In the genomic region with DNA sequence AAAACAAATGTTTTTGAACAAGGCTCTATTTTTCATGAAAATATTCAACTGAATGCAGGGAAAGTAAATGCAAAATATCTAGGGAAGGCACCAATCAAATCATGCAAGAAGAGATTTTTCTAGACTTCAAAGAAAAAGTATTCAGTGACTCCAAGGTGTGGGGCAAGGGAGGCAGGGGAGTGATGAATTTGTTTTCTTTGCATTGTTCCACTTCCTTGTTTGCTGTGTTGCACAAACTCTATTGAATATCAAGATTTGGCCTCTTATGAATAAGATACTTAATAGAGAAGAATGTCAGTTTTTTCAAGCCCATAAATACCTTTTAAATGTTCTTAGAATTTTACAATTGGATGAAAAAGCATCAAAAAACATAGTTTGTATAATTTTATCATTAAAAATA, we compare ENCODE assay signal across 15 cellular contexts. TPM values are rescaled to one million over a fixed set of nuclear protein-coding genes. Genes with fewer than 3 reads are reported as not detected.
A peak's percentile ranks its signal among the peaks of the same experiment; 100 is the strongest.
DNase-seq lines count a peak whose midpoint lies in the region; ATAC-seq, FAIRE-seq and TF ChIP-seq lines count a peak whose summit lies in the region.
"Had no signal": no experiment of that assay in that cellular context is flagged by ENCODE, and none has a peak within 500 bp of the region (broad histone marks: within the 10 kb centered on the region; RNA-seq: fewer than 3 reads in every experiment).

No MANE protein-coding gene starts in this region.

- H3K27me3 Mint-ChIP-seq in natural killer cell treated with Interleukin-12 subunit alpha and Interleukin-12 subunit beta and Interleukin-15 and Interleukin-18, amount 100 ng/mL, for 72 hours: no peaks in the 10 kb centered on the region
- H3K27me3 Mint-ChIP-seq in natural killer cell (ENCODE audit: low read depth in 2 of 2): no peaks in the 10 kb centered on the region
- peaks cover 20% of the 10 kb centered on the region for H3K27me3 Mint-ChIP-seq in stimulated activated naive CD8-positive, alpha-beta T cell treated with anti-CD3 and anti-CD28 coated beads, Interleukin-15, amount 100 ng/mL, for 72 hours

- no peak overlapping the region for H3K23ac ChIP-seq in H1 (ENCODE audit: insufficient read length)

- no peak overlapping the region for H3K18ac ChIP-seq in H1 (ENCODE audit: extremely low read depth, low read length)

- H3K4me2 ChIP-seq in PC-9: peak overlapping the region; percentile 59
- H3K4me2 ChIP-seq in H1 (ENCODE audit: insufficient read depth in 1 of 2, low read depth in 2 of 2, low read length in 2 of 2): no peak overlapping the region

- peaks cover 37 to 45% of the 10 kb centered on the region in 2 donors for H3K4me1 Mint-ChIP-seq in natural killer cell treated with Interleukin-12 subunit alpha and Interleukin-12 subunit beta and Interleukin-15 and Interleukin-18, amount 100 ng/mL, for 72 hours (ENCODE audit: low read depth in 2 of 2)
- H3K4me1 Mint-ChIP-seq in natural killer cell: peaks cover 9 to 10% of the 10 kb centered on the region in 2 donors
- H3K4me1 Mint-ChIP-seq in stimulated activated naive CD8-positive, alpha-beta T cell treated with anti-CD3 and anti-CD28 coated beads, Interleukin-15, amount 100 ng/mL, for 72 hours: peaks cover 43% of the 10 kb centered on the region

- no peak for DNase-seq in natural killer cell treated with Interleukin-12 subunit alpha and Interleukin-12 subunit beta and Interleukin-15 and Interleukin-18, amount 100 ng/mL, for 72 hours (ENCODE audit: low spot score)
- DNase-seq in natural killer cell (no peak), PC-9 (peak; percentile 12 to 81), H1 (ENCODE audit: low read depth in 1 of 2, low spot score in 2 of 2) (no peak), right cardiac atrium (no peak), aorta (no peak), small intestine (no peak)
- no peak for DNase-seq in stimulated activated naive CD8-positive, alpha-beta T cell treated with anti-CD3 and anti-CD28 coated beads, Interleukin-15, amount 100 ng/mL, for 72 hours
- DNase-seq: cerebellar nuclear complex; immature natural killer cell; mesendoderm; NCI-H1048; stimulated activated naive B cell treated with anti-CD40 and anti-IgM and Interleukin-4, amounts not matched to agents 10 μg/mL and 1 μg/mL and 100 μg/mL, for 72 hours; WERI-Rb-1 had no signal

- TF ChIP-seq CTCF in natural killer cell (IDR thresholded peaks at IDR 0.05) (no peak), PC-9 (conservative IDR thresholded peaks at IDR 0.05) (no peak), H1 (IDR thresholded peaks at IDR 0.05; ENCODE audit: control extremely low read depth in 1 of 3, insufficient read depth in 1 of 3, low read depth in 1 of 3, low read length in 3 of 3) (no peak)

- H3F3A ChIP-seq in PC-9 (ENCODE audit: insufficient read depth, low read depth): peaks cover 29% of the 10 kb centered on the region

- no peak overlapping the region for H2BK12ac ChIP-seq in H1 (ENCODE audit: low read depth, low read length)

- no peak overlapping the region for H4K5ac ChIP-seq in H1 (ENCODE audit: insufficient read length, low read depth, low read length)

- H3K9me3 ChIP-seq in PC-9 (ENCODE audit: insufficient read depth, low read depth) (peaks cover 8% of the 10 kb centered on the region), H1 (ENCODE audit: insufficient read depth in 2 of 2, low read depth in 1 of 2, low read length in 1 of 2) (peaks cover 9 to 10% of the 10 kb centered on the region in 2 experiments; a peak in 3 of 4 replicates), right cardiac atrium (ENCODE audit: control insufficient read depth, low read length) (no peaks in the 10 kb centered on the region), aorta (ENCODE audit: control insufficient read depth, low read length) (no peaks in the 10 kb centered on the region), small intestine (ENCODE audit: control insufficient read depth, low read depth) (no peaks in the 10 kb centered on the region)

- H2BK20ac ChIP-seq in H1 (ENCODE audit: low read length): no peak overlapping the region

- TF ChIP-seq POLR2A in H1 (IDR thresholded peaks at IDR 0.05; ENCODE audit: control extremely low read depth in 1 of 2, low read depth in 2 of 2, low read length in 2 of 2): no peak

- H3K9ac ChIP-seq in H1 (replicated peaks in 1 of 4; ENCODE audit: extremely low read depth in 1 of 4, low read depth in 3 of 4, low read length in 3 of 4): no peak overlapping the region

- H3K23me2 ChIP-seq in H1 (ENCODE audit: low read depth, low read length): no peaks in the 10 kb centered on the region

- no peak overlapping the region for H3K4me3 ChIP-seq in PC-9
- H3K4me3 ChIP-seq in H1 (ENCODE audit: extremely low read depth in 1 of 4, insufficient read depth in 2 of 4, low read depth in 3 of 4, low read length in 4 of 4): no peak overlapping the region
- H3K4me3 ChIP-seq in right cardiac atrium (ENCODE audit: low read length): no peak overlapping the region
- no peak overlapping the region for H3K4me3 ChIP-seq in aorta (ENCODE audit: low read length in 2 of 2)
- no peak overlapping the region for H3K4me3 ChIP-seq in small intestine (ENCODE audit: low read depth in 1 of 2, low read length in 2 of 2)

- no peak for TF ChIP-seq RAD21 in H1 (IDR thresholded peaks at IDR 0.05 in 1 of 2, conservative IDR thresholded peaks at IDR 0.05 in 1 of 2; ENCODE audit: low read depth in 2 of 2, low read length in 2 of 2)

- FAIRE-seq in H1 (lab: Jason Lieb, UNC) (no peak), small intestine (lab: Jason Lieb, UNC) (no peak)

- no peaks in the 10 kb centered on the region for H3K36me3 ChIP-seq in PC-9 (ENCODE audit: low read depth)
- H3K36me3 ChIP-seq in H1 (ENCODE audit: control insufficient read depth in 2 of 4, insufficient read depth in 4 of 4, low read length in 3 of 4): no peaks in the 10 kb centered on the region
- H3K36me3 ChIP-seq in aorta (ENCODE audit: control insufficient read depth in 1 of 2, insufficient read depth in 2 of 2, low read length in 1 of 2): no peaks in the 10 kb centered on the region
- no peaks in the 10 kb centered on the region for H3K36me3 ChIP-seq in small intestine (ENCODE audit: control insufficient read depth in 2 of 2, insufficient read depth in 2 of 2, low read length in 2 of 2)
- H3K36me3 ChIP-seq: WERI-Rb-1 had no signal

- TF ChIP-seq EP300 in H1 (IDR thresholded peaks at IDR 0.05; ENCODE audit: borderline replicate concordance in 1 of 2, low read depth in 2 of 2, low read length in 2 of 2): no peak

- CTCF ChIA-PET in PC-9 (lab: Charles Lee) (no interaction called here), H1 (lab: Charles Lee; ENCODE audit: partially characterized antibody) (no interaction called here)

- peak overlapping the region; percentile 72 for H3K4me3 Mint-ChIP-seq in natural killer cell treated with Interleukin-12 subunit alpha and Interleukin-12 subunit beta and Interleukin-15 and Interleukin-18, amount 100 ng/mL, for 72 hours
- no peak overlapping the region for H3K4me3 Mint-ChIP-seq in natural killer cell
- H3K4me3 Mint-ChIP-seq in stimulated activated naive CD8-positive, alpha-beta T cell treated with anti-CD3 and anti-CD28 coated beads, Interleukin-15, amount 100 ng/mL, for 72 hours: peak overlapping the region; percentile 59 to 72
- H3K4me3 Mint-ChIP-seq: immature natural killer cell; stimulated activated naive B cell treated with anti-CD40 and anti-IgM and Interleukin-4, amounts not matched to agents 10 μg/mL and 1 μg/mL and 100 μg/mL, for 72 hours had no signal

- no peak overlapping the region for H4K91ac ChIP-seq in H1 (replicated peaks; ENCODE audit: insufficient read length, low read length)

- H3K27ac Mint-ChIP-seq in natural killer cell treated with Interleukin-12 subunit alpha and Interleukin-12 subunit beta and Interleukin-15 and Interleukin-18, amount 100 ng/mL, for 72 hours: peak overlapping the region; percentile 95 to 99
- H3K27ac Mint-ChIP-seq in natural killer cell: no peak overlapping the region
- H3K27ac Mint-ChIP-seq in stimulated activated naive CD8-positive, alpha-beta T cell treated with anti-CD3 and anti-CD28 coated beads, Interleukin-15, amount 100 ng/mL, for 72 hours: peak overlapping the region; percentile 99
- H3K27ac Mint-ChIP-seq: activated naive CD4-positive, alpha-beta T cell treated with anti-CD3 and anti-CD28 coated beads, Interleukin-2, amount 50 U/mL, for 72 hours; stimulated activated naive B cell treated with anti-CD40 and anti-IgM and Interleukin-4, amounts not matched to agents 10 μg/mL and 1 μg/mL and 100 μg/mL, for 72 hours had no signal

- BruUV-seq in PC-9 (replicated peaks; lab: Mats Ljungman, UMichigan): no TSS peak

- H3K9me2 ChIP-seq in PC-9 (ENCODE audit: insufficient read depth): no peaks in the 10 kb centered on the region

- no peak overlapping the region for H2BK5ac ChIP-seq in H1 (ENCODE audit: low read depth, low read length)

- H3K4ac ChIP-seq in H1 (replicated peaks; ENCODE audit: insufficient read length, low read depth, low read length): no peak overlapping the region

- intact Hi-C loops in natural killer cell (cut with micrococcal nuclease) (no loop called here), PC-9 (cut with micrococcal nuclease; ENCODE audit: unreplicated experiment) (loop anchor here (2.0 kb wide), 1 partner anchor 30 kb away; a partner anchor contains a TSS), right cardiac atrium (cut with DNase I) (no loop called here), aorta (cut with DNase I) (no loop called here)

- H4K20me1 ChIP-seq in PC-9 (ENCODE audit: insufficient read depth) (no peaks in the 10 kb centered on the region), H1 (replicated peaks in 1 of 2; ENCODE audit: control insufficient read depth in 1 of 2, insufficient read depth in 2 of 2, low read length in 2 of 2) (no peaks in the 10 kb centered on the region)

- no peaks in the 10 kb centered on the region for H3K79me1 ChIP-seq in H1 (ENCODE audit: low read depth, low read length)

- H3K36me3 Mint-ChIP-seq in natural killer cell treated with Interleukin-12 subunit alpha and Interleukin-12 subunit beta and Interleukin-15 and Interleukin-18, amount 100 ng/mL, for 72 hours: peaks cover 19% of the 10 kb centered on the region
- H3K36me3 Mint-ChIP-seq in natural killer cell: no peaks in the 10 kb centered on the region
- H3K36me3 Mint-ChIP-seq: immature natural killer cell; stimulated activated naive B cell treated with anti-CD40 and anti-IgM and Interleukin-4, amounts not matched to agents 10 μg/mL and 1 μg/mL and 100 μg/mL, for 72 hours had no signal

- H3K14ac ChIP-seq in H1 (ENCODE audit: insufficient read length): no peak overlapping the region

- peaks cover 42% of the 10 kb centered on the region for H3K4me1 ChIP-seq in PC-9 (replicated peaks; ENCODE audit: insufficient read depth)
- peaks cover 0 to 3% (median 0%) of the 10 kb centered on the region in 4 experiments; a peak in 2 of 7 replicates for H3K4me1 ChIP-seq in H1 (replicated peaks in 1 of 4; ENCODE audit: control insufficient read depth in 3 of 4, insufficient read depth in 4 of 4, low read length in 3 of 4)
- no peaks in the 10 kb centered on the region for H3K4me1 ChIP-seq in right cardiac atrium (ENCODE audit: control insufficient read depth, insufficient read depth, low read length)
- no peaks in the 10 kb centered on the region for H3K4me1 ChIP-seq in aorta (ENCODE audit: control insufficient read depth in 1 of 2, insufficient read depth in 2 of 2, low read length in 2 of 2)
- H3K4me1 ChIP-seq in small intestine (ENCODE audit: control insufficient read depth in 2 of 2, insufficient read depth in 1 of 2, low read depth in 1 of 2, low read length in 1 of 2): peaks cover 0 to 2% of the 10 kb centered on the region in 2 donors

- no peak overlapping the region for H2AK5ac ChIP-seq in H1 (ENCODE audit: low read depth, low read length)

- H3K27ac ChIP-seq in PC-9 (peak overlapping the region; percentile 93), H1 (ENCODE audit: low read depth, low read length) (no peak overlapping the region), right cardiac atrium (ENCODE audit: low read length) (no peak overlapping the region), aorta (ENCODE audit: low read depth in 1 of 2, low read length in 2 of 2) (no peak overlapping the region), small intestine (ENCODE audit: low read depth in 1 of 2, low read length in 1 of 2) (no peak overlapping the region)
- H3K27ac ChIP-seq: WERI-Rb-1 had no signal

- H3K27me3 ChIP-seq in PC-9 (ENCODE audit: insufficient read depth, low read depth): no peaks in the 10 kb centered on the region
- no peaks in the 10 kb centered on the region for H3K27me3 ChIP-seq in H1 (replicated peaks in 1 of 4; ENCODE audit: control insufficient read depth in 3 of 4, extremely low read depth in 1 of 4, insufficient read depth in 3 of 4, low read length in 3 of 4)
- no peaks in the 10 kb centered on the region for H3K27me3 ChIP-seq in right cardiac atrium (ENCODE audit: control insufficient read depth, insufficient read depth)
- no peaks in the 10 kb centered on the region for H3K27me3 ChIP-seq in aorta (ENCODE audit: control insufficient read depth in 1 of 2, insufficient read depth in 2 of 2, low read length in 1 of 2)
- H3K27me3 ChIP-seq in small intestine (ENCODE audit: control insufficient read depth in 2 of 2, insufficient read depth in 2 of 2, low read length in 2 of 2): no peaks in the 10 kb centered on the region

- ATAC-seq in natural killer cell treated with Interleukin-12 subunit alpha and Interleukin-12 subunit beta and Interleukin-15 and Interleukin-18, amount 100 ng/mL, for 72 hours: no peak
- ATAC-seq in natural killer cell (no peak), right cardiac atrium (no peak), aorta (ENCODE audit: low FRiP score) (no peak)
- ATAC-seq in stimulated activated naive CD8-positive, alpha-beta T cell treated with anti-CD3 and anti-CD28 coated beads, Interleukin-15, amount 100 ng/mL, for 72 hours: no peak
- ATAC-seq: activated naive CD4-positive, alpha-beta T cell treated with anti-CD3 and anti-CD28 coated beads, Interleukin-2, amount 50 U/mL, for 72 hours; stimulated activated naive B cell treated with anti-CD40 and anti-IgM and Interleukin-4, amounts not matched to agents 10 μg/mL and 1 μg/mL and 100 μg/mL, for 72 hours had no signal

- POLR2A ChIA-PET in PC-9 (lab: Charles Lee; ENCODE audit: unreplicated experiment) (no interaction called here), H1 (lab: Charles Lee; ENCODE audit: partially characterized antibody) (no interaction called here)

- H3K9me3 Mint-ChIP-seq in natural killer cell treated with Interleukin-12 subunit alpha and Interleukin-12 subunit beta and Interleukin-15 and Interleukin-18, amount 100 ng/mL, for 72 hours: peaks cover 6% of the 10 kb centered on the region
- H3K9me3 Mint-ChIP-seq in natural killer cell: no peaks in the 10 kb centered on the region
- H3K9me3 Mint-ChIP-seq in stimulated activated naive CD8-positive, alpha-beta T cell treated with anti-CD3 and anti-CD28 coated beads, Interleukin-15, amount 100 ng/mL, for 72 hours: peaks cover 9 to 19% of the 10 kb centered on the region in 2 donors
- H3K9me3 Mint-ChIP-seq: activated naive CD4-positive, alpha-beta T cell treated with anti-CD3 and anti-CD28 coated beads, Interleukin-2, amount 50 U/mL, for 72 hours had no signal

- no peak overlapping the region for H2AFZ ChIP-seq in PC-9
- peak overlapping the region; percentile 0; the same call in 1 of the 2 replicates for H2AFZ ChIP-seq in H1 (ENCODE audit: low read length)

- no peak overlapping the region for H2BK15ac ChIP-seq in H1 (ENCODE audit: low read length)

- H4K8ac ChIP-seq in H1 (ENCODE audit: extremely low read depth, insufficient read depth, low read length): no peak overlapping the region

- H3K56ac ChIP-seq in H1 (replicated peaks; ENCODE audit: insufficient read length, low read depth, low read length): no peak overlapping the region

- H2BK120ac ChIP-seq in H1 (replicated peaks; ENCODE audit: low read depth, low read length): no peak overlapping the region

- no peaks in the 10 kb centered on the region for H3K79me2 ChIP-seq in PC-9 (ENCODE audit: low read depth)
- H3K79me2 ChIP-seq in H1 (ENCODE audit: control insufficient read depth in 1 of 2, insufficient read depth in 2 of 2, low read length in 2 of 2): no peaks in the 10 kb centered on the region

RNA-seq across cellular contexts. Expression of a gene that starts 26.4 kb away (rescaled TPM):
- total RNA-seq in natural killer cell treated with Interleukin-12 subunit alpha and Interleukin-12 subunit beta and Interleukin-15 and Interleukin-18, amount 100 ng/mL, for 72 hours: 10 to 100 TPM; 13.2 to 37.2 TPM
- total RNA-seq in natural killer cell: not detected
- total RNA-seq in PC-9 (2021): 6.3 and 6.5 TPM in 2 replicates
- 8.1 and 9.5 TPM in 2 replicates for total RNA-seq in H1 (2021; fragmentation: NEBNext Ultra II Directional; extraction: Animal tissue kit (Norgen Biotek cat#: 25700))
- 3.6 and 9.2 TPM in 2 replicates for polyA plus RNA-seq in H1 (2011; rRNA removed)
- polyA plus RNA-seq in H1 (2011; cell fraction: cytosol; rRNA removed): 8.8 TPM
- 1.7 TPM for polyA plus RNA-seq in H1 (2011; cell fraction: nucleus; rRNA removed)
- 6.2 to 14.9 TPM (median 8.8 TPM) in 4 replicates for polyA plus RNA-seq in H1 (2012, experiment 1 of 2)
- polyA plus RNA-seq in H1 (2012, experiment 2 of 2): 2.9 TPM
- 15.9 TPM for polyA plus RNA-seq in H1 (2013, experiment 1 of 2)
- polyA plus RNA-seq in H1 (2013, experiment 2 of 2): 19.5 TPM
- polyA minus RNA-seq in H1 (2011; rRNA and poly(A)+ RNA removed): 4.0 and 5.3 TPM in 2 replicates
- 2.3 TPM for polyA minus RNA-seq in H1 (2011; cell fraction: cytosol; rRNA and poly(A)+ RNA removed)
- polyA minus RNA-seq in H1 (2011; cell fraction: nucleus; rRNA and poly(A)+ RNA removed): 4.7 TPM
- 1 to 10 TPM; 1.5 to 7.8 (median 3.1) TPM for total RNA-seq in right cardiac atrium
- 1.9 TPM for polyA plus RNA-seq in right cardiac atrium
- 10 to 100 TPM; 31.7 to 41.1 TPM for total RNA-seq in aorta
- 10 to 100 TPM in 1 of 2 donors, 1 to 10 TPM in 1; 7.8 to 33.5 TPM for polyA plus RNA-seq in aorta
- 10 to 100 TPM in 1 of 3 donors, 1 to 10 TPM in 1, under 1 TPM in 1; 0.67 to 14.6 (median 1.6) TPM for polyA plus RNA-seq in small intestine
- polyA plus RNA-seq: immature natural killer cell had no signal

RNA-seq across cellular contexts. Expression of a gene that starts 30.9 kb away (rescaled TPM):
- total RNA-seq in natural killer cell treated with Interleukin-12 subunit alpha and Interleukin-12 subunit beta and Interleukin-15 and Interleukin-18, amount 100 ng/mL, for 72 hours: 1 to 10 TPM; 1.8 to 3.1 TPM
- under 1 TPM in 2 of 3 donors, not detected in 1; 0.05 to 0.16 TPM for total RNA-seq in natural killer cell
- total RNA-seq in PC-9 (2021): 10.1 and 10.4 TPM in 2 replicates
- 17.4 and 18.4 TPM in 2 replicates for total RNA-seq in H1 (2021; fragmentation: NEBNext Ultra II Directional; extraction: Animal tissue kit (Norgen Biotek cat#: 25700))
- 9.4 and 13.4 TPM in 2 replicates for polyA plus RNA-seq in H1 (2011; rRNA removed)
- polyA plus RNA-seq in H1 (2011; cell fraction: cytosol; rRNA removed): 12.8 TPM
- 18.2 TPM for polyA plus RNA-seq in H1 (2011; cell fraction: nucleus; rRNA removed)
- 8.0 to 17.5 TPM (median 11.0 TPM) in 4 replicates for polyA plus RNA-seq in H1 (2012, experiment 1 of 2)
- polyA plus RNA-seq in H1 (2012, experiment 2 of 2): 1.5 TPM
- polyA plus RNA-seq in H1 (2013, experiment 1 of 2): 15.4 TPM
- polyA plus RNA-seq in H1 (2013, experiment 2 of 2): 14.9 TPM
- polyA minus RNA-seq in H1 (2011; rRNA and poly(A)+ RNA removed): 22.7 and 37.1 TPM in 2 replicates
- 14.2 TPM for polyA minus RNA-seq in H1 (2011; cell fraction: cytosol; rRNA and poly(A)+ RNA removed)
- 40.8 TPM for polyA minus RNA-seq in H1 (2011; cell fraction: nucleus; rRNA and poly(A)+ RNA removed)
- total RNA-seq in right cardiac atrium: 10 to 100 TPM; 29.9 to 46.3 (median 42.5) TPM
- 16.7 TPM for polyA plus RNA-seq in right cardiac atrium
- total RNA-seq in aorta: 10 to 100 TPM; 36.2 to 73.2 TPM
- 10 to 100 TPM in 1 of 2 donors, 1 to 10 TPM in 1; 3.1 to 18.2 TPM for polyA plus RNA-seq in aorta
- polyA plus RNA-seq in small intestine: 1 to 10 TPM; 2.2 to 6.8 (median 2.2) TPM
- total RNA-seq: activated naive CD4-positive, alpha-beta T cell treated with anti-CD3 and anti-CD28 coated beads, Interleukin-2, amount 50 U/mL, for 72 hours had no signal
- polyA plus RNA-seq: immature natural killer cell had no signal

Comparison
In these comparisons a context has a peak if more than half of its experiments do, and no peak if none do; other contexts are left out.
1. H3K27ac Mint-ChIP-seq: peak in natural killer cell treated with Interleukin-12 subunit alpha and Interleukin-12 subunit beta and Interleukin-15 and Interleukin-18, amount 100 ng/mL, for 72 hours (2 of 2) and stimulated activated naive CD8-positive, alpha-beta T cell treated with anti-CD3 and anti-CD28 coated beads, Interleukin-15, amount 100 ng/mL, for 72 hours (2 of 2); none in natural killer cell (0 of 2).
2. DNase-seq: peak in PC-9 (2 of 2); none in natural killer cell treated with Interleukin-12 subunit alpha and Interleukin-12 subunit beta and Interleukin-15 and Interleukin-18, amount 100 ng/mL, for 72 hours (single experiment), natural killer cell (single experiment), H1 (0 of 2), stimulated activated naive CD8-positive, alpha-beta T cell treated with anti-CD3 and anti-CD28 coated beads, Interleukin-15, amount 100 ng/mL, for 72 hours (0 of 2), right cardiac atrium (0 of 3), aorta (0 of 2) and small intestine (single experiment).